In genomic region chr1:47132665-47133064, GRCh38 we compare ENCODE assay signal across 16 cellular contexts. TPM values are rescaled to one million over a fixed set of nuclear protein-coding genes. Genes with fewer than 3 reads are reported as not detected.
"Had no signal": no experiment of that assay in that cellular context is flagged by ENCODE, and none has a peak within 500 bp of the region (broad histone marks: within the 10 kb centered on the region; RNA-seq: fewer than 3 reads in every experiment).

No MANE protein-coding gene starts in this region.

RNA-seq across cellular contexts. Expression of gene CYP4A22, which starts 4.6 kb away (rescaled TPM):
- total RNA-seq: kidney epithelial cell; left cardiac atrium; left colon; left lung; left ventricle myocardium inferior; left ventricle myocardium superior; lower lobe of right lung; lung microvascular endothelial cell; mammary epithelial cell; mesothelial cell of epicardium; mononuclear cell; mucosa of descending colon; myocyte; naive thymus-derived CD4-positive, alpha-beta T cell had no signal
- polyA plus RNA-seq: immature natural killer cell; keratinocyte; mammary epithelial cell; naive thymus-derived CD4-positive, alpha-beta T cell had no signal

RNA-seq across cellular contexts. Expression of gene PDZK1IP1, which starts 57.2 kb away (rescaled TPM):
- total RNA-seq: left ventricle myocardium inferior; left ventricle myocardium superior; lung microvascular endothelial cell; mesothelial cell of epicardium; myocyte; naive thymus-derived CD4-positive, alpha-beta T cell had no signal
- polyA plus RNA-seq: naive thymus-derived CD4-positive, alpha-beta T cell had no signal
